Comparison of ENCODE assay signal across 8 cellular contexts in the genomic region with DNA sequence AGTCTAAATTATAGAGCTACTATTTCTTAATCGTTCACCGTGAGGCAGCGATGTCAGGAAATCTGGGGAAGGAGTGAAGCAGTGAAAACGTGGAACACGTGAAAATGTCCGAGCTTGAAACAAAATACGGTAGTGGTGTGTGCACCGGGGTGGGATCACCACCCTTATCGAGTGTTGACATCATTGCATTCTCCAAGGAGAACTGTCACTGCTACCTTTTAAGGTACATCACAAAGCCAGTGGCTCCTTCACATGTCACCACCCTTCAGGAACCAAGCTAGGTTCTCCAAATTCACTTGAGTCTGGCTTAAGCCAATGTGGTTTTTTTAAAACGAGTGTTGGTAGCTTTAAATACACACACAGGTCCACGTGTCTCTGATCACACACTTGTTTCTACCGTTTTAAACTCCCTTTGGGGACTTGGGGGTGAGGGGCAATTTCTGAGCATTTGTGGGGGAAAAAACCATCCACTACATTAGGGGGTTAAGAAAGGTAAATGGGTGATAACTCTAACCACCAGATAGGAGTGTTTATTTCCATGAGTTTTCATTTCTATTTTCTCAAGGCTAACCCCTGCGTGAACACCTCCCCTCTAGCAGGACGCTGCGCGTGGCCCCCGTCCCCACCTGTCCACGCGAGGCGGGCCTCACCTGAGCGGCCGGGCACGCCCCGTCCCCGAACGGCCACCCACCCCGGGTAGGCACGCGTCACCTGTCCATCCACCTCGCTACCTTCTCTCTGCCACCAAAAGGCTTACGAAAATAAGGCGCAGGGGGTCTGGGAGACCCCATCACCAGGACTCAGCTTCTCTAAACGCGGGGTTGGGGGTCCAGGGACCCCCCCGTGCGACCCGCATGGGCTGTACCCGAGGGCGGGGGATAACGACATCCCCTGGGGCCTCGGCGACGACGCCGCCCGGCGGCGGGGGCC. TPM values are rescaled to one million over a fixed set of nuclear protein-coding genes. Genes with fewer than 3 reads are reported as not detected.
DNase-seq lines count a peak whose midpoint lies in the region; ATAC-seq, FAIRE-seq and TF ChIP-seq lines count a peak whose summit lies in the region.

No MANE protein-coding gene starts in this region.

- no peaks in the 10 kb centered on the region for H3K27me3 Mint-ChIP-seq in activated CD8-positive, alpha-beta memory T cell treated with anti-CD3 and anti-CD28 coated beads, Interleukin-2, amount 10 ng/mL, durations not matched to agents 7 days and 5 days
- no peaks in the 10 kb centered on the region for H3K27me3 Mint-ChIP-seq in naive B cell

- peak; percentile 37 for ATAC-seq in GM18502 (IDR thresholded peaks at IDR 0.05; ENCODE audit: poor library complexity, unreplicated experiment)
- ATAC-seq in HG02970 (IDR thresholded peaks at IDR 0.05; ENCODE audit: low FRiP score, unreplicated experiment), result peak; percentile 17
- ATAC-seq in activated CD8-positive, alpha-beta memory T cell treated with anti-CD3 and anti-CD28 coated beads, Interleukin-2, amount 10 ng/mL, durations not matched to agents 7 days and 5 days, result peak; percentile 31
- ATAC-seq in naive B cell (ENCODE audit: low read depth in 2 of 2), result peak; percentile 65 to 70

- DNase-seq in NCI-H2227 treated with DMSO at 0.1 percent for 48 hours (lab: John Stamatoyannopoulos, UW), result peak; percentile 30
- no peak for DNase-seq in activated CD8-positive, alpha-beta memory T cell treated with anti-CD3 and anti-CD28 coated beads, Interleukin-2, amount 10 ng/mL, durations not matched to agents 7 days and 5 days
- no peak for DNase-seq in epithelial cell of proximal tubule (ENCODE audit: low read depth)
- DNase-seq in naive B cell, result peak; percentile 57
- DNase-seq in urothelium cell line (ENCODE audit: low spot score), result peak; percentile 4

- H3K4me3 Mint-ChIP-seq in activated CD8-positive, alpha-beta memory T cell treated with anti-CD3 and anti-CD28 coated beads, Interleukin-2, amount 10 ng/mL, durations not matched to agents 7 days and 5 days, result peak overlapping the region; percentile 80
- H3K4me3 Mint-ChIP-seq in naive B cell, result peak overlapping the region; percentile 80 to 96 (median 92)

- TF ChIP-seq CTCF in epithelial cell of proximal tubule (conservative IDR thresholded peaks at IDR 0.05; ENCODE audit: low read depth, low read length), result no peak

- peak overlapping the region; percentile 77 for H2AFZ ChIP-seq in ACC112 (ENCODE audit: low read length, unreplicated experiment)

- peak overlapping the region; percentile 55 for H3K27ac ChIP-seq in ACC112 (ENCODE audit: low read depth, low read length)

- no peaks in the 10 kb centered on the region for H3K9me3 Mint-ChIP-seq in activated CD8-positive, alpha-beta memory T cell treated with anti-CD3 and anti-CD28 coated beads, Interleukin-2, amount 10 ng/mL, durations not matched to agents 7 days and 5 days (ENCODE audit: low read depth)
- H3K9me3 Mint-ChIP-seq in naive B cell, result no peaks in the 10 kb centered on the region

- H3K79me2 ChIP-seq in ACC112 (ENCODE audit: control insufficient read depth, insufficient read depth, low read length, unreplicated experiment), result peaks cover 48% of the 10 kb centered on the region

- FAIRE-seq in urothelium cell line (lab: Jason Lieb, UNC), result no peak

- CTCF ChIA-PET in activated CD8-positive, alpha-beta memory T cell treated with anti-CD3 and anti-CD28 coated beads, Interleukin-2, amount 10 ng/mL, durations not matched to agents 7 days and 5 days (lab: Charles Lee), result interaction anchor here (0.8 to 2.0 kb wide), 8 partner anchors 11 to 239 kb away, joined by 3 to 14 read pairs (median 4); no protein-coding TSS in a partner anchor

- H3K27ac Mint-ChIP-seq in activated CD8-positive, alpha-beta memory T cell treated with anti-CD3 and anti-CD28 coated beads, Interleukin-2, amount 10 ng/mL, durations not matched to agents 7 days and 5 days, result peak overlapping the region; percentile 82
- peak overlapping the region; percentile 81 to 95 (median 92) for H3K27ac Mint-ChIP-seq in naive B cell

- peaks cover 22% of the 10 kb centered on the region for H3K4me1 Mint-ChIP-seq in activated CD8-positive, alpha-beta memory T cell treated with anti-CD3 and anti-CD28 coated beads, Interleukin-2, amount 10 ng/mL, durations not matched to agents 7 days and 5 days
- peaks cover 24 to 39% (median 34%) of the 10 kb centered on the region in 3 donors for H3K4me1 Mint-ChIP-seq in naive B cell

- H3K4me3 ChIP-seq in ACC112 (ENCODE audit: low read depth, low read length), result peak overlapping the region; percentile 94
- peak overlapping the region; percentile 95 for H3K4me3 ChIP-seq in epithelial cell of proximal tubule (ENCODE audit: low read depth, low read length)

- no peaks in the 10 kb centered on the region for H3K36me3 Mint-ChIP-seq in activated CD8-positive, alpha-beta memory T cell treated with anti-CD3 and anti-CD28 coated beads, Interleukin-2, amount 10 ng/mL, durations not matched to agents 7 days and 5 days
- H3K36me3 Mint-ChIP-seq in naive B cell, result peaks cover 0 to 7% of the 10 kb centered on the region in 2 donors

- no peaks in the 10 kb centered on the region for H3K36me3 ChIP-seq in ACC112 (ENCODE audit: insufficient read depth, low read length)

- no peaks in the 10 kb centered on the region for H3K27me3 ChIP-seq in ACC112 (ENCODE audit: insufficient read depth, low read length)

- peaks cover 10% of the 10 kb centered on the region for H3K4me1 ChIP-seq in ACC112 (ENCODE audit: control insufficient read depth, insufficient read depth, low read length, unreplicated experiment)

RNA-seq across cellular contexts. Expression of gene PRDM15, which starts 1.0 kb away (rescaled TPM):
- total RNA-seq in activated CD8-positive, alpha-beta memory T cell treated with anti-CD3 and anti-CD28 coated beads, Interleukin-2, amount 10 ng/mL, durations not matched to agents 7 days and 5 days, result 10 to 100 TPM; 10.8 to 13.4 TPM
- 4.6 and 4.9 TPM in 2 replicates for total RNA-seq in epithelial cell of proximal tubule
- polyA plus RNA-seq in naive B cell (ENCODE audit: low read depth in 6 of 6), result 1 to 10 TPM in 4 of 6 donors, under 1 TPM in 1, not detected in 1; 0.91 to 3.7 (median 1.4) TPM

Comparison
In these comparisons a context has a peak if more than half of its experiments do, and no peak if none do; other contexts are left out.
1. ATAC-seq: peak in every context shown above with its lines; median percentile 68 in naive B cell; 37 in GM18502; 31 in activated CD8-positive, alpha-beta memory T cell treated with anti-CD3 and anti-CD28 coated beads, Interleukin-2, amount 10 ng/mL, durations not matched to agents 7 days and 5 days; 17 in HG02970.
2. DNase-seq: peak in NCI-H2227 treated with DMSO at 0.1 percent for 48 hours (single experiment), naive B cell (single experiment) and urothelium cell line (single experiment); none in activated CD8-positive, alpha-beta memory T cell treated with anti-CD3 and anti-CD28 coated beads, Interleukin-2, amount 10 ng/mL, durations not matched to agents 7 days and 5 days (single experiment) and epithelial cell of proximal tubule (single experiment).